ENCODE assay signal across 8 cellular contexts in genomic region chr16:85253127-85253941, GRCh38.
DNase-seq lines count a peak whose midpoint lies in the region; ATAC-seq, FAIRE-seq and TF ChIP-seq lines count a peak whose summit lies in the region.

No MANE protein-coding gene starts in this region.

- ATAC-seq in HG03095 (IDR thresholded peaks at IDR 0.05; ENCODE audit: unreplicated experiment) (peak; percentile 60), T-helper 17 cell (peak; percentile 90), HG02571 (IDR thresholded peaks at IDR 0.05; ENCODE audit: unreplicated experiment) (no peak), HG03045 (IDR thresholded peaks at IDR 0.05; ENCODE audit: unreplicated experiment) (no peak)

- H3K27me3 Mint-ChIP-seq in T-helper 17 cell = peaks cover 22% of the 10 kb centered on the region

- no peak overlapping the region for H3K27ac Mint-ChIP-seq in T-helper 17 cell

- no peaks in the 10 kb centered on the region for H3K9me3 ChIP-seq in T-helper 17 cell (ENCODE audit: control insufficient read depth, low read length, poor library complexity, severe bottlenecking)

- no peak for FAIRE-seq in D721Med (lab: Jason Lieb, UNC)

- H3K36me3 Mint-ChIP-seq in T-helper 17 cell (ENCODE audit: low read depth) = peaks cover under 1% of the 10 kb centered on the region

- peaks cover 1% of the 10 kb centered on the region for H3K4me1 Mint-ChIP-seq in T-helper 17 cell

- no peak overlapping the region for H3K4me3 Mint-ChIP-seq in T-helper 17 cell

- TF ChIP-seq CTCF in D721Med (IDR thresholded peaks at IDR 0.05; ENCODE audit: insufficient read depth, missing control alignments) = peak; percentile 80

- DNase-seq in D721Med (ENCODE audit: insufficient read length, low spot score) = peak; percentile 75
- DNase-seq in T-helper 17 cell = peak; percentile 38 to 62 (median 57)
- DNase-seq in amygdala (lab: John Stamatoyannopoulos, UW) = peak in 38 of 56 donors; percentile 8 to 74 (median 32)
- DNase-seq in hippocampal formation (lab: John Stamatoyannopoulos, UW) = peak; percentile 9 to 40
- peak; percentile 32 to 62 for DNase-seq in stimulated activated CD4-positive, alpha-beta T cell treated with anti-CD3 and anti-CD28 coated beads, Interleukin-15, amount 100 ng/mL, for 48 hours (ENCODE audit: low read depth in 2 of 2)

Comparison
In these comparisons a context has a peak if more than half of its experiments do, and no peak if none do; other contexts are left out.
1. DNase-seq: peak in every context shown above with its lines; median percentile 75 in D721Med; 57 in T-helper 17 cell; 47 in stimulated activated CD4-positive, alpha-beta T cell treated with anti-CD3 and anti-CD28 coated beads, Interleukin-15, amount 100 ng/mL, for 48 hours; 32 in amygdala; 24 in hippocampal formation.
2. ATAC-seq: peak in HG03095 (single experiment) and T-helper 17 cell (single experiment); none in HG02571 (single experiment) and HG03045 (single experiment).